10 cellular contexts compared by ENCODE assay signal in genomic region chr1:18060331-18060730, GRCh38. TPM values are rescaled to one million over a fixed set of nuclear protein-coding genes. Genes with fewer than 3 reads are reported as not detected.
"Had no signal": no experiment of that assay in that cellular context is flagged by ENCODE, and none has a peak within 500 bp of the region (broad histone marks: within the 10 kb centered on the region; RNA-seq: fewer than 3 reads in every experiment).

No MANE protein-coding gene starts in this region.

- H3K4me3 Mint-ChIP-seq: HFFc6 had no signal

- H3K27ac ChIP-seq: GM23248, HL-60 had no signal

- H2AFZ ChIP-seq: GM23248 had no signal

- H3K27ac Mint-ChIP-seq: HFFc6 had no signal

- H3K9ac ChIP-seq: GM23248 had no signal

- H3K4me1 ChIP-seq: HAP-1 had no signal

- H3K9me3 ChIP-seq: HAP-1 had no signal

- ATAC-seq: HCT116, K562 had no signal

- H3K36me3 ChIP-seq: HAP-1 had no signal

- H3K4me3 ChIP-seq: GM23248, HAP-1, K562 had no signal

- DNase-seq: GM23248, GOT3, H7, HFFc6, IMR-90, KG1 had no signal

RNA-seq across cellular contexts. Expression of gene IGSF21, which starts 47.3 kb away (rescaled TPM):
- polyA plus RNA-seq: GM23248, IMR-90, K562 had no signal
